ENCODE assay signal across 14 cellular contexts in the genomic region with DNA sequence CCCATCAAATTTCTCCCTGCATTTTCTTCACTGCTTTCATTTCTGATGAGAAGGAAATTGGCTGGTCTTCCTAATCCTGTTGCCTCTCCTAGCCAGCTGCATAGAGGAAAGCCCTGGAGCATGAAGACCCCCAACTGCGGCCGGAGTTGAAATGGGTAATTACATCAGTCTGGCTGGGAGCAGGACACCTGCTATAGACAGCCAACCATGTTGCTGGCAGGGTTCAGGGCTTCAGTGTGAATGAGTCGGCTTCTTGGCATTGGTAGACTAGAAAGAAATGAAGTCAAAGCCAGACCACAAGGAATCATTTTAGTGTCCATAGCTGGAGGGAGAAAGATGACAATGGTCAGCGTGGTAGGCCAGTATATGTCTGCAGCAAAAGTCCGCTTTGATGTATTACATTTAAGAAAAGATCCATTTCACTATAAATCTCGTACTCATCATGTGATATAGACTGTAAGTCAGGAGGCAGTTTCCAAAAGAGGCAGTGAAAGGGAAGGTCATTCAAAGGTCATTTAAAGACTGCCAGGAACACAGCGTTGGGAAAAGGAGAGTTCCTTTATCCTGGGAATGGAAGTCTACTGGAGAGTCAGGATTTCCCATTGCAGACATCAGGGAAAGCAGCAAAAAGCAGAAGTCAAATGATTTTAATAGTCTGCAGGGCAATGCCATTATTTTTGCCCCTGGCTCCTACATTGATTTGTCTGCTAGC.
DNase-seq lines count a peak whose midpoint lies in the region; ATAC-seq and TF ChIP-seq lines count a peak whose summit lies in the region.
"Had no signal": no experiment of that assay in that cellular context is flagged by ENCODE, and none has a peak within 500 bp of the region (broad histone marks: within the 10 kb centered on the region; RNA-seq: fewer than 3 reads in every experiment).

No MANE protein-coding gene starts in this region.

- no peak overlapping the region for H3K4me3 Mint-ChIP-seq in activated naive CD8-positive, alpha-beta T cell treated with anti-CD3 and anti-CD28 coated beads for 36 hours
- H3K4me3 Mint-ChIP-seq in stimulated activated naive CD8-positive, alpha-beta T cell treated with anti-CD3 and anti-CD28 coated beads, Interleukin-15, amount 100 ng/mL, for 72 hours: no peak overlapping the region
- H3K4me3 Mint-ChIP-seq: activated naive CD8-positive, alpha-beta T cell treated with anti-CD3 and anti-CD28 coated beads, Interleukin-2, amount 50 U/mL, for 24 hours had no signal

- no peaks in the 10 kb centered on the region for H3K9me3 ChIP-seq in BE2C

- intact Hi-C loops in left ventricle myocardium superior (cut with micrococcal nuclease): no loop called here

- no peaks in the 10 kb centered on the region for H3K4me1 Mint-ChIP-seq in activated naive CD8-positive, alpha-beta T cell treated with anti-CD3 and anti-CD28 coated beads for 36 hours
- H3K4me1 Mint-ChIP-seq in stimulated activated naive CD8-positive, alpha-beta T cell treated with anti-CD3 and anti-CD28 coated beads, Interleukin-15, amount 100 ng/mL, for 72 hours: no peaks in the 10 kb centered on the region
- H3K4me1 Mint-ChIP-seq: activated naive CD8-positive, alpha-beta T cell treated with anti-CD3 and anti-CD28 coated beads, Interleukin-2, amount 50 U/mL, for 24 hours had no signal

- peaks cover 27% of the 10 kb centered on the region for H3K4me1 ChIP-seq in BE2C
- H3K4me1 ChIP-seq: parathyroid adenoma had no signal

- H3K27me3 Mint-ChIP-seq in activated naive CD8-positive, alpha-beta T cell treated with anti-CD3 and anti-CD28 coated beads for 36 hours: peaks cover 3% of the 10 kb centered on the region
- H3K27me3 Mint-ChIP-seq in stimulated activated naive CD8-positive, alpha-beta T cell treated with anti-CD3 and anti-CD28 coated beads, Interleukin-15, amount 100 ng/mL, for 72 hours: peaks cover 7% of the 10 kb centered on the region

- DNase-seq in BE2C (peak; percentile 69), LHCN-M2 (ENCODE audit: low read depth) (peak; percentile 51), SK-N-DZ (ENCODE audit: low spot score) (peak; percentile 80), left ventricle myocardium superior (no peak), putamen (ENCODE audit: low spot score) (no peak)
- no peak for DNase-seq in activated naive CD8-positive, alpha-beta T cell treated with anti-CD3 and anti-CD28 coated beads for 36 hours
- DNase-seq in stimulated activated naive CD8-positive, alpha-beta T cell treated with anti-CD3 and anti-CD28 coated beads, Interleukin-15, amount 100 ng/mL, for 72 hours: no peak
- DNase-seq: activated naive CD8-positive, alpha-beta T cell treated with anti-CD3 and anti-CD28 coated beads, Interleukin-2, amount 50 U/mL, for 24 hours; stimulated activated CD4-positive, alpha-beta T cell treated with anti-CD3 and anti-CD28 coated beads, Interleukin-2, amount 100 ng/mL, for 48 hours; stimulated activated naive CD8-positive, alpha-beta T cell treated with anti-CD3 and anti-CD28 coated beads, Interleukin-15, Interleukin-2, amounts not matched to agents 100 U/mL and 50 U/mL, for 24 hours had no signal

- no peak overlapping the region for H3K27ac Mint-ChIP-seq in activated naive CD8-positive, alpha-beta T cell treated with anti-CD3 and anti-CD28 coated beads for 36 hours
- H3K27ac Mint-ChIP-seq in stimulated activated naive CD8-positive, alpha-beta T cell treated with anti-CD3 and anti-CD28 coated beads, Interleukin-15, amount 100 ng/mL, for 72 hours: no peak overlapping the region
- H3K27ac Mint-ChIP-seq: activated naive CD8-positive, alpha-beta T cell treated with anti-CD3 and anti-CD28 coated beads, Interleukin-2, amount 50 U/mL, for 24 hours had no signal

- H3K36me3 ChIP-seq in BE2C: no peaks in the 10 kb centered on the region

- no peak overlapping the region for H3K4me3 ChIP-seq in BE2C (ENCODE audit: low read depth, low read length)
- H3K4me3 ChIP-seq: hepatocyte, lung had no signal

- ATAC-seq in left ventricle myocardium superior (peak; percentile 72), HG02798 (IDR thresholded peaks at IDR 0.05; ENCODE audit: poor library complexity, unreplicated experiment) (no peak)
- no peak for ATAC-seq in stimulated activated naive CD8-positive, alpha-beta T cell treated with anti-CD3 and anti-CD28 coated beads, Interleukin-15, amount 100 ng/mL, for 72 hours
- ATAC-seq: activated naive CD8-positive, alpha-beta T cell treated with anti-CD3 and anti-CD28 coated beads, Interleukin-2, amount 50 U/mL, for 24 hours; stimulated activated naive CD8-positive, alpha-beta T cell treated with anti-CD3 and anti-CD28 coated beads, Interleukin-15, Interleukin-2, amounts not matched to agents 100 U/mL and 50 U/mL, for 24 hours had no signal

- no peak for TF ChIP-seq CTCF in BE2C (IDR thresholded peaks at IDR 0.05; ENCODE audit: low read depth, low read length)

- no peaks in the 10 kb centered on the region for H3K9me3 Mint-ChIP-seq in activated naive CD8-positive, alpha-beta T cell treated with anti-CD3 and anti-CD28 coated beads for 36 hours
- no peaks in the 10 kb centered on the region for H3K9me3 Mint-ChIP-seq in stimulated activated naive CD8-positive, alpha-beta T cell treated with anti-CD3 and anti-CD28 coated beads, Interleukin-15, amount 100 ng/mL, for 72 hours
- H3K9me3 Mint-ChIP-seq: activated naive CD8-positive, alpha-beta T cell treated with anti-CD3 and anti-CD28 coated beads, Interleukin-2, amount 50 U/mL, for 24 hours had no signal

- H3K36me3 Mint-ChIP-seq in activated naive CD8-positive, alpha-beta T cell treated with anti-CD3 and anti-CD28 coated beads for 36 hours: no peaks in the 10 kb centered on the region

- no peaks in the 10 kb centered on the region for H3K27me3 ChIP-seq in BE2C
- H3K27me3 ChIP-seq: hepatocyte had no signal

Comparison
In these comparisons a context has a peak if more than half of its experiments do, and no peak if none do; other contexts are left out.
1. DNase-seq: peak in BE2C (single experiment), LHCN-M2 (single experiment) and SK-N-DZ (single experiment); none in left ventricle myocardium superior (single experiment), activated naive CD8-positive, alpha-beta T cell treated with anti-CD3 and anti-CD28 coated beads for 36 hours (single experiment), putamen (single experiment) and stimulated activated naive CD8-positive, alpha-beta T cell treated with anti-CD3 and anti-CD28 coated beads, Interleukin-15, amount 100 ng/mL, for 72 hours (0 of 2).